Comparison of ENCODE assay signal across 1 cellular context in genomic region chr10:126634915-126635314, GRCh38.
A peak's percentile ranks its signal among the peaks of the same experiment; 100 is the strongest.
TF ChIP-seq lines count a peak whose summit lies in the region.

No MANE protein-coding gene starts in this region.

TF ChIP-seq in HEK293, 187 proteins besides CTCF, POLR2A, EP300 and RAD21 (continued from another document):
- TF ChIP-seq, protein P1, sequence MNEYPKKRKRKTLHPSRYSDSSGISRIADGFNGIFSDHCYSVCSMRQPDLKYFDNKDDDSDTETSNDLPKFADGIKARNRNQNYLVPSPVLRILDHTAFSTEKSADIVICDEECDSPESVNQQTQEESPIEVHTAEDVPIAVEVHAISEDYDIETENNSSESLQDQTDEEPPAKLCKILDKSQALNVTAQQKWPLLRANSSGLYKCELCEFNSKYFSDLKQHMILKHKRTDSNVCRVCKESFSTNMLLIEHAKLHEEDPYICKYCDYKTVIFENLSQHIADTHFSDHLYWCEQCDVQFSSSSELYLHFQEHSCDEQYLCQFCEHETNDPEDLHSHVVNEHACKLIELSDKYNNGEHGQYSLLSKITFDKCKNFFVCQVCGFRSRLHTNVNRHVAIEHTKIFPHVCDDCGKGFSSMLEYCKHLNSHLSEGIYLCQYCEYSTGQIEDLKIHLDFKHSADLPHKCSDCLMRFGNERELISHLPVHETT (tag by site-specific recombination; IDR thresholded peaks at IDR 0.05) = no peak
- TF ChIP-seq ZNF311 (tag by site-specific recombination; IDR thresholded peaks at IDR 0.05; ENCODE audit: borderline replicate concordance) (no peak), ZNF629 (tag by site-specific recombination; IDR thresholded peaks at IDR 0.05) (no peak), ZNF148 (tag by site-specific recombination; IDR thresholded peaks at IDR 0.05; ENCODE audit: borderline replicate concordance) (no peak), TCF7L2 (IDR thresholded peaks at IDR 0.05; ENCODE audit: borderline replicate concordance, low read depth, low read length) (no peak), OSR2 (tag by site-specific recombination; IDR thresholded peaks at IDR 0.05) (peak; percentile 23; the same call in 1 of the 2 replicates), ZNF747 (tag by site-specific recombination; IDR thresholded peaks at IDR 0.05) (no peak), ZNF223 (tag by site-specific recombination; IDR thresholded peaks at IDR 0.05) (no peak), ZNF843 (tag by site-specific recombination; IDR thresholded peaks at IDR 0.05) (peak; percentile 14; the same call in 1 of the 2 replicates), KLF16 (tag by site-specific recombination; IDR thresholded peaks at IDR 0.05) (no peak), HOXD13 (CRISPR knock-in tag; IDR thresholded peaks at IDR 0.05; ENCODE audit: borderline replicate concordance) (0 out of 2 replicates have a peak, but pooled peaks have one; percentile 62), ZNF350 (tag by site-specific recombination; IDR thresholded peaks at IDR 0.05) (no peak), ZNF138 (tag by site-specific recombination; IDR thresholded peaks at IDR 0.05; ENCODE audit: borderline replicate concordance) (no peak), PRDM4 (tag by site-specific recombination; IDR thresholded peaks at IDR 0.05) (no peak)
